ENCODE assay signal across 1 cellular context in genomic region chr9:5316406-5316805, GRCh38.
TF ChIP-seq lines count a peak whose summit lies in the region.

No MANE protein-coding gene starts in this region.

TF ChIP-seq in HEK293, 187 proteins besides CTCF, POLR2A, EP300 and RAD21 (continued from another document):
- TF ChIP-seq ZNF280D (tag by site-specific recombination; IDR thresholded peaks at IDR 0.05) = 0 out of 2 replicates have a peak, but pooled peaks have one; percentile 78
TF ChIP-seq in HEK293: peak in this region for 2; not testable (repeated sequence) for 185.
